Comparison of ENCODE assay signal across 34 cellular contexts in the genomic region with DNA sequence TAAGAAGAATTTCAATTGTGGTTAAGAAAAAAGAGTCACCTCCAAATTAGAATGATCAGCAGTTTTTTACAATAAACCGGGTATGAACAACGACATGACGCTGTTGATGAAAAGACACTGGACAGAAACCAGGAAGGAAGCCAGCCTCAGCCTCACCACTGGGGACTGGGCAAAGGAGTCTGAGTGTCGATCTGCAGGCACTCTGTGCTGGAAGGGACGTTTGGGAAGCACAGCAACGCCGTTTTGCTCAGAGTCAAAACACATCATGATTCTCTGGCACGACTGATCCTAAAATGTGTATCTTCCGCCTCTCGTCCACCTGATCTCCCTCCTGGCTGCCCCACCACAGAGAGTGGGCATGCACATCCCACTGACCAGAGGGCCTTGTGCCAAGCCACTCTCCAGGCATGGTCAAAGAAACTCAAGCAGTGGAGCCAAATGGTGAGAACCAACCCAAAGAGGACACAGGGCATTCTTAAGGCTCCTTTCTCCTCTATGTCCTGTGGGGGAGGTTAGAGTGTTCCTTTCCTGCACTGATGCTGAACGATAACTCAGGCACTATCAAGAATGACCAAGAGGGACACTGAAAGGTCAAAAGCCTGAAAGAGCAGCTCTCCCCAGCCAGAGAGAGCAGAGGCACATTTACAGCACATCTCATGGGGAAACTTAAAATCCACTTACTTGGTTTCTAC.
A peak's percentile ranks its signal among the peaks of the same experiment; 100 is the strongest.
DNase-seq lines count a peak whose midpoint lies in the region; ATAC-seq, FAIRE-seq and TF ChIP-seq lines count a peak whose summit lies in the region.
"Had no signal": no experiment of that assay in that cellular context is flagged by ENCODE, and none has a peak within 500 bp of the region (broad histone marks: within the 10 kb centered on the region; RNA-seq: fewer than 3 reads in every experiment).

No MANE protein-coding gene starts in this region.

- POLR2A ChIA-PET in A549 (lab: Yijun Ruan, JAX), result no interaction called here

- no peaks in the 10 kb centered on the region for H3K9me3 ChIP-seq in A549
- no peaks in the 10 kb centered on the region for H3K9me3 ChIP-seq in mesenchymal stem cell (ENCODE audit: control insufficient read depth, low read length)
- H3K9me3 ChIP-seq: gastrocnemius medialis, prostate gland, sigmoid colon, testis, vagina had no signal

- WGBS in A549 (ENCODE audit: missing lambda C conversion rate), result 76% methylated on average over 11 of the region's 11 CpGs
- 90% methylated on average over 11 of the region's 11 CpGs for WGBS in mesenchymal stem cell

- H3K4me3 ChIP-seq in A549, result no peak overlapping the region
- H3K4me3 ChIP-seq in mesenchymal stem cell (ENCODE audit: insufficient read depth in 1 of 2, low read depth in 1 of 2, low read length in 2 of 2), result no peak overlapping the region
- H3K4me3 ChIP-seq: coronary artery, gastrocnemius medialis, hepatocyte, neural progenitor cell, prostate gland, sigmoid colon, testis, vagina had no signal

- H3K4me1 ChIP-seq in A549 (no peaks in the 10 kb centered on the region), mesenchymal stem cell (ENCODE audit: control insufficient read depth, insufficient read depth, low read depth, low read length) (peaks cover 4% of the 10 kb centered on the region)
- H3K4me1 ChIP-seq: gastrocnemius medialis, prostate gland, testis, vagina had no signal

- CTCF ChIA-PET in A549 (lab: Yijun Ruan, JAX), result no interaction called here
- CTCF ChIA-PET in Calu3 (lab: Charles Lee), result no interaction called here

- no peak overlapping the region for H2BK120ac ChIP-seq in mesenchymal stem cell (ENCODE audit: low read depth, low read length)

- no peak overlapping the region for H3K4me2 ChIP-seq in A549
- H3K4me2 ChIP-seq in mesenchymal stem cell (ENCODE audit: low read length, poor library complexity, severe bottlenecking), result no peak overlapping the region
- H3K4me2 ChIP-seq: hepatocyte, KMS-11, neural progenitor cell had no signal

- H2BK15ac ChIP-seq in mesenchymal stem cell (ENCODE audit: low read depth, poor library complexity, severe bottlenecking), result no peak overlapping the region

- H3K9ac ChIP-seq in mesenchymal stem cell (ENCODE audit: low read length), result no peak overlapping the region
- H3K9ac ChIP-seq: KMS-11, neural progenitor cell had no signal

- no TSS peak for BruUV-seq in Calu3 (replicated peaks; lab: Mats Ljungman, UMichigan)

- peaks cover 17% of the 10 kb centered on the region for H3K9me3 Mint-ChIP-seq in Calu3 (ENCODE audit: low read depth, unreplicated experiment)
- H3K9me3 Mint-ChIP-seq: activated CD4-positive, alpha-beta T cell treated with anti-CD3 and anti-CD28 coated beads, Interleukin-2, amount 10 ng/mL, durations not matched to agents 24 days and 14 days had no signal

- no peaks in the 10 kb centered on the region for H3K27me3 ChIP-seq in mesenchymal stem cell (ENCODE audit: control insufficient read depth in 1 of 2, insufficient read depth in 1 of 2, low read length in 2 of 2)
- H3K27me3 ChIP-seq: gastrocnemius medialis, hepatocyte, neural progenitor cell, sigmoid colon, testis, vagina had no signal

- H4K91ac ChIP-seq in mesenchymal stem cell (ENCODE audit: low read length), result no peak overlapping the region

- no peak overlapping the region for H3K4me3 Mint-ChIP-seq in Calu3 (ENCODE audit: low read depth, unreplicated experiment)
- H3K4me3 Mint-ChIP-seq: activated CD4-positive, alpha-beta T cell treated with anti-CD3 and anti-CD28 coated beads, Interleukin-2, amount 10 ng/mL, durations not matched to agents 24 days and 14 days; CD4-positive, CD25-positive, alpha-beta regulatory T cell; neural progenitor cell; T-helper 17 cell had no signal

- H3K27ac Mint-ChIP-seq in Calu3 (ENCODE audit: unreplicated experiment), result no peak overlapping the region
- H3K27ac Mint-ChIP-seq: activated CD4-positive, alpha-beta T cell treated with anti-CD3 and anti-CD28 coated beads, Interleukin-2, amount 10 ng/mL, durations not matched to agents 24 days and 14 days; CD4-positive, CD25-positive, alpha-beta regulatory T cell; T-helper 17 cell had no signal

- H3K36me3 Mint-ChIP-seq in Calu3 (ENCODE audit: insufficient read depth, unreplicated experiment), result no peaks in the 10 kb centered on the region

- H2BK5ac ChIP-seq in mesenchymal stem cell (ENCODE audit: low read depth, low read length, poor library complexity, severe bottlenecking), result no peak overlapping the region

- ATAC-seq in A549 (no peak), GM21367 (IDR thresholded peaks at IDR 0.05; ENCODE audit: unreplicated experiment) (no peak), HG03432 (IDR thresholded peaks at IDR 0.05; ENCODE audit: unreplicated experiment) (no peak)
- ATAC-seq: gastrocnemius medialis, left cardiac atrium, Right ventricle myocardium inferior, SK-N-SH treated with all-trans-retinoic acid at 6 μM for 48 hours, T-helper 17 cell had no signal

- H3K4ac ChIP-seq in mesenchymal stem cell (ENCODE audit: low read depth in 1 of 2, low read length in 2 of 2), result no peak overlapping the region

- no peak overlapping the region for H3K27ac ChIP-seq in A549
- no peak overlapping the region for H3K27ac ChIP-seq in mesenchymal stem cell (ENCODE audit: low read length, poor library complexity, severe bottlenecking)
- H3K27ac ChIP-seq: 22Rv1, coronary artery, gastrocnemius medialis, hepatocyte, KMS-11, neural progenitor cell, prostate gland, sigmoid colon, testis, vagina, VCaP had no signal

- intact Hi-C loops in Calu3 (cut with micrococcal nuclease; ENCODE audit: unreplicated experiment), result no loop called here

- H3K79me1 ChIP-seq in mesenchymal stem cell (replicated peaks; ENCODE audit: low read length, poor library complexity, severe bottlenecking), result peaks cover 40% of the 10 kb centered on the region

- no peak overlapping the region for H2AK5ac ChIP-seq in mesenchymal stem cell (ENCODE audit: low read length, severe bottlenecking)

- no peak for FAIRE-seq in A549 (lab: Jason Lieb, UNC)

- H3K18ac ChIP-seq in mesenchymal stem cell (ENCODE audit: low read depth in 1 of 2, low read length in 2 of 2), result peak overlapping the region in 1 of 2 experiments; percentile 63

- H2AFZ ChIP-seq in mesenchymal stem cell (ENCODE audit: low read depth, low read length), result no peak overlapping the region
- H2AFZ ChIP-seq: hepatocyte, neural progenitor cell had no signal

- DNase-seq in A549 (ENCODE audit: low read depth in 1 of 2, low spot score in 1 of 2), result no peak
- peak; percentile 30 for DNase-seq in UCSD-AML1 (lab: John Stamatoyannopoulos, UW; ENCODE audit: unreplicated experiment)
- peak; percentile 48 for DNase-seq in cerebellar cortex (ENCODE audit: low spot score)
- no peak for DNase-seq in mesenchymal stem cell
- DNase-seq in Calu3, result no peak
- DNase-seq in HK-2 (ENCODE audit: unreplicated experiment), result no peak
- DNase-seq: activated CD4-positive, alpha-beta T cell treated with anti-CD3 and anti-CD28 coated beads, Interleukin-2, amount 10 ng/mL, durations not matched to agents 24 days and 14 days; activated T-cell treated with anti-CD3 and anti-CD28 coated beads, Interleukin-2, amount 50 U/mL, for 48 hours; CD4-positive, CD25-positive, alpha-beta regulatory T cell; EL; gastrocnemius medialis; H7; left cardiac atrium; mammary epithelial cell; NCI-H1436 treated with DMSO at 0.1 percent for 48 hours; NCI-H2107; NCI-H446; sigmoid colon; stimulated activated CD4-positive, alpha-beta T cell treated with anti-CD3 and anti-CD28 coated beads, Interleukin-4, amount 100 ng/mL, for 4 hours; stimulated activated naive CD4-positive, alpha-beta T cell; T-helper 17 cell; testis had no signal

- H3K23ac ChIP-seq in mesenchymal stem cell (ENCODE audit: low read length in 2 of 2), result no peak overlapping the region

- peak overlapping the region in 1 of 2 experiments; percentile 47 for H2BK12ac ChIP-seq in mesenchymal stem cell (ENCODE audit: low read length in 2 of 2)

- no peak for TF ChIP-seq RAD21 in A549 (conservative IDR thresholded peaks at IDR 0.05 in 1 of 2, IDR thresholded peaks at IDR 0.05 in 1 of 2)

- peak overlapping the region; percentile 56 for H4K8ac ChIP-seq in mesenchymal stem cell (ENCODE audit: low read length)

- peaks cover 0 to 3% of the 10 kb centered on the region in 2 experiments for H3K36me3 ChIP-seq in mesenchymal stem cell (ENCODE audit: control insufficient read depth in 1 of 2, insufficient read depth in 2 of 2, low read depth in 1 of 2, low read length in 2 of 2)
- H3K36me3 ChIP-seq: gastrocnemius medialis, neural progenitor cell, prostate gland, sigmoid colon, vagina had no signal

- no peaks in the 10 kb centered on the region for H3K27me3 Mint-ChIP-seq in Calu3 (ENCODE audit: unreplicated experiment)
- H3K27me3 Mint-ChIP-seq: activated CD4-positive, alpha-beta T cell treated with anti-CD3 and anti-CD28 coated beads, Interleukin-2, amount 10 ng/mL, durations not matched to agents 24 days and 14 days; CD4-positive, CD25-positive, alpha-beta regulatory T cell; T-helper 17 cell had no signal

- H3K4me1 Mint-ChIP-seq in Calu3 (ENCODE audit: low read depth, unreplicated experiment), result no peaks in the 10 kb centered on the region
- H3K4me1 Mint-ChIP-seq: activated CD4-positive, alpha-beta T cell treated with anti-CD3 and anti-CD28 coated beads, Interleukin-2, amount 10 ng/mL, durations not matched to agents 24 days and 14 days; neural progenitor cell had no signal

- H3K14ac ChIP-seq in mesenchymal stem cell (ENCODE audit: low read length in 2 of 2), result peak overlapping the region in 1 of 2 experiments; percentile 74

- no peak for TF ChIP-seq POLR2A in A549 (IDR thresholded peaks at IDR 0.05; ENCODE audit: low read length)

- TF ChIP-seq EP300 in A549 (IDR thresholded peaks at IDR 0.05), result no peak

- TF ChIP-seq CTCF in A549 (IDR thresholded peaks at IDR 0.05) (no peak), Calu3 (IDR thresholded peaks at IDR 0.05; ENCODE audit: unreplicated experiment) (no peak)

TF ChIP-seq in A549, 52 proteins besides CTCF, POLR2A, EP300 and RAD21:
- TF ChIP-seq NPAS2 (CRISPR knock-in tag; IDR thresholded peaks at IDR 0.05; ENCODE audit: borderline replicate concordance), result no peak
- TF ChIP-seq MAFK (IDR thresholded peaks at IDR 0.05; ENCODE audit: partially characterized antibody), result peak; percentile 40

Comparison
In these comparisons a context has a peak if more than half of its experiments do, and no peak if none do; other contexts are left out.
1. DNase-seq: peak in UCSD-AML1 (single experiment) and cerebellar cortex (single experiment); none in A549 (0 of 2), mesenchymal stem cell (single experiment), Calu3 (single experiment) and HK-2 (single experiment).